11 cellular contexts compared by ENCODE assay signal in the genomic region with DNA sequence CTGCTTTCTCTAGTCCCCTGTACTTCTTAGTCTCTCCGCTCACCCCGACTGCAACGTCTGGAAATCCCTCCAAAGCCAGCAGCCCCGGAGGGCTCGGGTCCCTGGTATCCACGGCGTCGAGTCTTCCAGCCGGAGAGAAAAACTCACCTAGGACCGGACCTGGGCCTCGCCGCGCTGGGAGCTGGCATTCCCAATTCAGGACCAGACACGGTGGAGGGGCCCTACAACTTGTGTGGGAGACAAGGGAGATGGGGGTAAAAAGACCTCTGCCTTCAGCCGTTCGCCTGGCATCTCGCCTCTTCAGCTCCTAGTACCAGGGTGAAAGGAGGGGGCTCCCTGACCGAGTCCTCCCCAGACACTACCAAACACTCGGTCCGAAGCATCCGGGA.
DNase-seq lines count a peak whose midpoint lies in the region; FAIRE-seq and TF ChIP-seq lines count a peak whose summit lies in the region.
"Had no signal": no experiment of that assay in that cellular context is flagged by ENCODE, and none has a peak within 500 bp of the region (broad histone marks: within the 10 kb centered on the region; RNA-seq: fewer than 3 reads in every experiment).

No MANE protein-coding gene starts in this region.

- H3K9ac ChIP-seq in astrocyte (ENCODE audit: low read length): peak overlapping the region; percentile 54
- no peak overlapping the region for H3K9ac ChIP-seq in keratinocyte (ENCODE audit: control insufficient read depth, extremely low read depth, insufficient read depth, low read length)
- H3K9ac ChIP-seq in Karpas-422 (ENCODE audit: low read length): no peak overlapping the region

- in situ Hi-C loops in G401 (cut with HindIII; ENCODE audit: low sequenced_read_pairs): no loop called here

- H3K9me1 ChIP-seq in keratinocyte (ENCODE audit: control insufficient read depth, extremely low read depth, insufficient read depth, low read length): no peaks in the 10 kb centered on the region

- no TSS peak for BruUV-seq in A673 (replicated peaks; lab: Mats Ljungman, UMichigan)

- FAIRE-seq in astrocyte (lab: Jason Lieb, UNC): no peak
- FAIRE-seq in keratinocyte (lab: Jason Lieb, UNC): no peak
- FAIRE-seq: K562, pancreas had no signal

- CTCF ChIA-PET in A673 (lab: Charles Lee): no interaction called here

- no peaks in the 10 kb centered on the region for H3K9me2 ChIP-seq in Karpas-422 (replicated peaks; ENCODE audit: insufficient read depth, low read length)

- H3K4me3 ChIP-seq in A673 (ENCODE audit: low read depth, low read length, poor library complexity, severe bottlenecking) (peak overlapping the region; percentile 45), astrocyte (ENCODE audit: insufficient read depth, low read depth, low read length) (peak overlapping the region; percentile 45), keratinocyte (ENCODE audit: control insufficient read depth in 2 of 3, extremely low read depth in 1 of 3, insufficient read depth in 2 of 3, low read depth in 1 of 3, low read length in 3 of 3) (peak overlapping the region in 2 of 3 experiments; percentile 4 to 13), adrenal gland (no peak overlapping the region), Karpas-422 (ENCODE audit: low read length) (no peak overlapping the region), esophagus squamous epithelium (no peak overlapping the region)
- H3K4me3 ChIP-seq: K562, pancreas had no signal

- no peaks in the 10 kb centered on the region for H4K20me1 ChIP-seq in astrocyte (ENCODE audit: insufficient read depth, low read length)
- no peaks in the 10 kb centered on the region for H4K20me1 ChIP-seq in keratinocyte (ENCODE audit: control insufficient read depth, extremely low read depth, insufficient read depth, low read length)
- H4K20me1 ChIP-seq in Karpas-422 (ENCODE audit: insufficient read depth, low read depth, low read length): no peaks in the 10 kb centered on the region

- H2AFZ ChIP-seq in astrocyte (ENCODE audit: low read depth, low read length) (peak overlapping the region; percentile 62), keratinocyte (ENCODE audit: control insufficient read depth, low read length) (no peak overlapping the region), Karpas-422 (ENCODE audit: low read length) (no peak overlapping the region)

- H3K9me3 ChIP-seq in A673 (ENCODE audit: low read depth, low read length, poor library complexity, severe bottlenecking) (no peaks in the 10 kb centered on the region), astrocyte (ENCODE audit: insufficient read depth, low read depth, low read length) (no peaks in the 10 kb centered on the region), keratinocyte (ENCODE audit: control insufficient read depth, low read depth, low read length) (no peaks in the 10 kb centered on the region), adrenal gland (replicated peaks in 1 of 3) (no peaks in the 10 kb centered on the region), Karpas-422 (ENCODE audit: low read length) (no peaks in the 10 kb centered on the region), esophagus squamous epithelium (no peaks in the 10 kb centered on the region)
- H3K9me3 ChIP-seq: heart left ventricle, pancreas had no signal

- H3K27ac Mint-ChIP-seq in astrocyte (ENCODE audit: unreplicated experiment): peak overlapping the region; percentile 60

- DNase-seq in A673 (ENCODE audit: low spot score) (no peak), G401 (ENCODE audit: low spot score) (peak; percentile 45), astrocyte (ENCODE audit: low read depth) (no peak), keratinocyte (ENCODE audit: low read depth, low spot score) (no peak), adrenal gland (no peak), Karpas-422 (no peak), germinal center (ENCODE audit: low spot score) (no peak), esophagus squamous epithelium (lab: John Stamatoyannopoulos, UW) (no peak)

- dilution Hi-C loops in keratinocyte (cut with MboI; ENCODE audit: extremely low pct_ligation_motif_present, low sequenced_read_pairs): no loop called here

- peaks cover 8% of the 10 kb centered on the region for H3K27me3 Mint-ChIP-seq in astrocyte (ENCODE audit: low read depth, unreplicated experiment)

- H3K36me3 ChIP-seq in A673 (ENCODE audit: insufficient read depth, low read length, poor library complexity, severe bottlenecking): no peaks in the 10 kb centered on the region
- H3K36me3 ChIP-seq in astrocyte (ENCODE audit: insufficient read depth, low read length): no peaks in the 10 kb centered on the region
- no peaks in the 10 kb centered on the region for H3K36me3 ChIP-seq in keratinocyte (ENCODE audit: control insufficient read depth in 2 of 2, extremely low read depth in 1 of 2, insufficient read depth in 2 of 2, low read length in 2 of 2)
- no peaks in the 10 kb centered on the region for H3K36me3 ChIP-seq in adrenal gland (replicated peaks in 1 of 2)
- H3K36me3 ChIP-seq in Karpas-422 (ENCODE audit: insufficient read depth, low read length): no peaks in the 10 kb centered on the region
- H3K36me3 ChIP-seq in esophagus squamous epithelium: no peaks in the 10 kb centered on the region
- H3K36me3 ChIP-seq: heart left ventricle, pancreas had no signal

- H3K4me3 Mint-ChIP-seq in astrocyte (ENCODE audit: unreplicated experiment): peak overlapping the region; percentile 77

- H3K4me1 ChIP-seq in A673 (ENCODE audit: insufficient read depth, low read length, poor library complexity, severe bottlenecking) (peaks cover 21% of the 10 kb centered on the region), astrocyte (ENCODE audit: insufficient read depth, low read length) (peaks cover 20% of the 10 kb centered on the region), keratinocyte (ENCODE audit: control insufficient read depth, extremely low read depth, insufficient read depth, low read length) (peaks cover 22% of the 10 kb centered on the region), adrenal gland (replicated peaks in 1 of 2) (peaks cover 0 to 19% of the 10 kb centered on the region in 2 donors), Karpas-422 (ENCODE audit: low read length) (peaks cover 30% of the 10 kb centered on the region), esophagus squamous epithelium (peaks cover 0 to 23% (median 0%) of the 10 kb centered on the region in 3 donors)

- no peak for TF ChIP-seq POLR2A in adrenal gland (IDR thresholded peaks at IDR 0.05)
- no peak for TF ChIP-seq POLR2A in esophagus squamous epithelium (IDR thresholded peaks at IDR 0.05)

- H3K4me1 Mint-ChIP-seq in astrocyte (ENCODE audit: low read depth, unreplicated experiment): peaks cover 13% of the 10 kb centered on the region

- H3K79me2 ChIP-seq in astrocyte (ENCODE audit: insufficient read depth, low read length): no peaks in the 10 kb centered on the region
- H3K79me2 ChIP-seq in keratinocyte (ENCODE audit: control insufficient read depth, insufficient read depth, low read length): no peaks in the 10 kb centered on the region
- H3K79me2 ChIP-seq in Karpas-422 (ENCODE audit: low read length): no peaks in the 10 kb centered on the region

- no peaks in the 10 kb centered on the region for H3K9me3 Mint-ChIP-seq in astrocyte (ENCODE audit: unreplicated experiment)

- intact Hi-C loops in A673 (cut with micrococcal nuclease; ENCODE audit: unreplicated experiment): loop anchor here (5.0 to 10.0 kb wide), 5 partner anchors 48 to 455 kb away; a partner anchor contains a TSS
- intact Hi-C loops in adrenal gland (cut with DNase I): no loop called here
- intact Hi-C loops in esophagus squamous epithelium (cut with DNase I): no loop called here

- H3K4me2 ChIP-seq in astrocyte (ENCODE audit: low read length): peak overlapping the region; percentile 81
- peak overlapping the region; percentile 70 for H3K4me2 ChIP-seq in keratinocyte (ENCODE audit: control insufficient read depth, extremely low read depth, insufficient read depth, low read depth, low read length)
- H3K4me2 ChIP-seq in Karpas-422 (ENCODE audit: low read depth, low read length, poor library complexity, severe bottlenecking): no peak overlapping the region

- WGBS in adrenal gland, 4 donors: 16 to 19% (median 18%) methylated on average over 15 to 21 of the region's 21 CpGs
- WGBS in esophagus squamous epithelium, 2 donors: 30 to 37% methylated on average over 7 to 21 of the region's 21 CpGs

- H3K27ac ChIP-seq in A673 (ENCODE audit: low read depth, low read length, poor library complexity, severe bottlenecking) (peak overlapping the region; percentile 37), astrocyte (ENCODE audit: low read depth, low read length) (peak overlapping the region; percentile 19), keratinocyte (ENCODE audit: control insufficient read depth, insufficient read depth, low read length) (no peak overlapping the region), adrenal gland (no peak overlapping the region), Karpas-422 (ENCODE audit: low read length) (no peak overlapping the region), esophagus squamous epithelium (no peak overlapping the region)
- H3K27ac ChIP-seq: heart left ventricle, pancreas had no signal

- no peak for TF ChIP-seq CTCF in A673 (conservative IDR thresholded peaks at IDR 0.05; ENCODE audit: low read depth, low read length)
- TF ChIP-seq CTCF in astrocyte (IDR thresholded peaks at IDR 0.05; ENCODE audit: insufficient read depth, low read depth, low read length): no peak
- TF ChIP-seq CTCF in keratinocyte (optimal IDR thresholded peaks at IDR 0.05 in 1 of 3, IDR thresholded peaks at IDR 0.05 in 1 of 3, conservative IDR thresholded peaks at IDR 0.05 in 1 of 3; ENCODE audit: extremely low read depth in 1 of 3, insufficient read depth in 2 of 3, low read length in 3 of 3): no peak
- no peak for TF ChIP-seq CTCF in adrenal gland (IDR thresholded peaks at IDR 0.05)
- no peak for TF ChIP-seq CTCF in esophagus squamous epithelium (IDR thresholded peaks at IDR 0.05)

- POLR2A ChIA-PET in A673 (lab: Charles Lee; ENCODE audit: low non-redundant PET): interaction anchor here (0.5 kb wide), 1 partner anchor 706 kb away, joined by 7 read pairs; no protein-coding TSS in a partner anchor

- no peaks in the 10 kb centered on the region for H3K36me3 Mint-ChIP-seq in astrocyte (ENCODE audit: low read depth, unreplicated experiment)

- H3K27me3 ChIP-seq in A673 (replicated peaks; ENCODE audit: insufficient read depth, low read depth, low read length, poor library complexity) (no peaks in the 10 kb centered on the region), astrocyte (ENCODE audit: insufficient read depth, low read length) (peaks cover 8% of the 10 kb centered on the region), keratinocyte (ENCODE audit: control insufficient read depth, extremely low read depth, insufficient read depth, low read length) (no peaks in the 10 kb centered on the region), adrenal gland (peaks cover 4% of the 10 kb centered on the region), Karpas-422 (ENCODE audit: low read length) (no peaks in the 10 kb centered on the region), esophagus squamous epithelium (peaks cover 0 to 92% (median 7%) of the 10 kb centered on the region in 4 donors)

Comparison
In these comparisons a context has a peak if more than half of its experiments do, and no peak if none do; other contexts are left out.
1. H3K27ac ChIP-seq: peak in A673 (single experiment) and astrocyte (single experiment); none in keratinocyte (single experiment), adrenal gland (0 of 5), Karpas-422 (single experiment) and esophagus squamous epithelium (0 of 4).
2. H3K4me3 ChIP-seq: peak in A673 (single experiment), astrocyte (single experiment) and keratinocyte (2 of 3); none in adrenal gland (0 of 4), Karpas-422 (single experiment) and esophagus squamous epithelium (0 of 4).